In genomic region chr15:90539789-90540188, GRCh38 we compare ENCODE assay signal across 12 cellular contexts. TPM values are rescaled to one million over a fixed set of nuclear protein-coding genes. Genes with fewer than 3 reads are reported as not detected.
DNase-seq lines count a peak whose midpoint lies in the region; ATAC-seq and TF ChIP-seq lines count a peak whose summit lies in the region.
"Had no signal": no experiment of that assay in that cellular context is flagged by ENCODE, and none has a peak within 500 bp of the region (broad histone marks: within the 10 kb centered on the region; RNA-seq: fewer than 3 reads in every experiment).

No MANE protein-coding gene starts in this region.

- no peaks in the 10 kb centered on the region for H3K27me3 Mint-ChIP-seq in activated CD8-positive, alpha-beta T cell treated with anti-CD3 and anti-CD28 coated beads for 36 hours
- H3K27me3 Mint-ChIP-seq in central memory CD8-positive, alpha-beta T cell: no peaks in the 10 kb centered on the region

- intact Hi-C loops in activated CD8-positive, alpha-beta T cell treated with anti-CD3 and anti-CD28 coated beads for 36 hours (cut with micrococcal nuclease): no loop called here

- TF ChIP-seq POLR2A in gastroesophageal sphincter (IDR thresholded peaks at IDR 0.05): no peak

- peaks cover 63% of the 10 kb centered on the region for H3K4me1 Mint-ChIP-seq in activated CD8-positive, alpha-beta T cell treated with anti-CD3 and anti-CD28 coated beads for 36 hours (ENCODE audit: low read depth)
- H3K4me1 Mint-ChIP-seq in central memory CD8-positive, alpha-beta T cell: peaks cover 57% of the 10 kb centered on the region

- no peaks in the 10 kb centered on the region for H3K27me3 ChIP-seq in gastroesophageal sphincter
- H3K27me3 ChIP-seq: BE2C, vagina had no signal

- H3K27ac Mint-ChIP-seq in activated CD8-positive, alpha-beta T cell treated with anti-CD3 and anti-CD28 coated beads for 36 hours: peak overlapping the region; percentile 94
- H3K27ac Mint-ChIP-seq in central memory CD8-positive, alpha-beta T cell (ENCODE audit: low read depth): peak overlapping the region; percentile 84
- H3K27ac Mint-ChIP-seq: nephron had no signal

- H3K27ac ChIP-seq in SK-N-MC (0 out of 2 replicates have a peak overlapping the region, but pooled peaks have one; percentile 44), gastroesophageal sphincter (no peak overlapping the region)
- H3K27ac ChIP-seq: vagina had no signal

- DNase-seq in SK-N-MC (ENCODE audit: low read depth, low spot score) (no peak), NCI-H69 (lab: John Stamatoyannopoulos, UW) (no peak), epidermal melanocyte (ENCODE audit: insufficient read length, low spot score) (no peak)
- peak; percentile 43 for DNase-seq in activated CD8-positive, alpha-beta T cell treated with anti-CD3 and anti-CD28 coated beads for 36 hours
- DNase-seq in central memory CD8-positive, alpha-beta T cell (ENCODE audit: low spot score in 2 of 2): no peak
- peak; percentile 49 for DNase-seq in stimulated activated CD4-positive, alpha-beta T cell treated with anti-CD3 and anti-CD28 coated beads, Interleukin-4, amount 100 ng/mL, for 24 hours
- DNase-seq: BE2C, NCI-H2107, retina had no signal

- H3K4me3 ChIP-seq in SK-N-MC (no peak overlapping the region), gastroesophageal sphincter (no peak overlapping the region)
- H3K4me3 ChIP-seq: vagina had no signal

- peak; percentile 80 for ATAC-seq in activated CD8-positive, alpha-beta T cell treated with anti-CD3 and anti-CD28 coated beads for 36 hours
- peak; percentile 60 for ATAC-seq in central memory CD8-positive, alpha-beta T cell (replicated peaks; ENCODE audit: extremely low read depth, poor library complexity, severe bottlenecking)
- no peak for ATAC-seq in gastroesophageal sphincter

- TF ChIP-seq EP300 in gastroesophageal sphincter (IDR thresholded peaks at IDR 0.05): no peak

- H3K4me3 Mint-ChIP-seq in activated CD8-positive, alpha-beta T cell treated with anti-CD3 and anti-CD28 coated beads for 36 hours: peak overlapping the region; percentile 77
- H3K4me3 Mint-ChIP-seq in central memory CD8-positive, alpha-beta T cell: peak overlapping the region; percentile 67
- H3K4me3 Mint-ChIP-seq: nephron had no signal

- peaks cover 0 to 48% (median 6%) of the 10 kb centered on the region in 3 donors for H3K4me1 ChIP-seq in gastroesophageal sphincter
- H3K4me1 ChIP-seq: BE2C had no signal

- CTCF ChIA-PET in activated CD8-positive, alpha-beta T cell treated with anti-CD3 and anti-CD28 coated beads for 36 hours (lab: Charles Lee): interaction anchor here (0.8 to 2.3 kb wide), 9 partner anchors 8 to 346 kb away, joined by 3 to 11 read pairs (median 4); partner anchors contain the start of gene CRTC3

- H3K36me3 Mint-ChIP-seq in activated CD8-positive, alpha-beta T cell treated with anti-CD3 and anti-CD28 coated beads for 36 hours (ENCODE audit: low read depth): peaks cover 42% of the 10 kb centered on the region
- H3K36me3 Mint-ChIP-seq in central memory CD8-positive, alpha-beta T cell (ENCODE audit: insufficient read depth): peaks cover 10% of the 10 kb centered on the region

- 91% methylated on average over 8 to 10 of the region's 10 CpGs for WGBS in gastroesophageal sphincter (ENCODE audit: low coverage in 1 of 2), 2 donors

- peaks cover 11% of the 10 kb centered on the region for H3K36me3 ChIP-seq in SK-N-MC (ENCODE audit: insufficient read depth, low read length)
- peaks cover 0 to 31% of the 10 kb centered on the region in 2 donors for H3K36me3 ChIP-seq in gastroesophageal sphincter
- H3K36me3 ChIP-seq: vagina had no signal

- H3K9me3 Mint-ChIP-seq in activated CD8-positive, alpha-beta T cell treated with anti-CD3 and anti-CD28 coated beads for 36 hours: no peaks in the 10 kb centered on the region
- H3K9me3 Mint-ChIP-seq in central memory CD8-positive, alpha-beta T cell: no peaks in the 10 kb centered on the region
- H3K9me3 Mint-ChIP-seq: nephron had no signal

- POLR2A ChIA-PET in activated CD8-positive, alpha-beta T cell treated with anti-CD3 and anti-CD28 coated beads for 36 hours (lab: Charles Lee): interaction anchor here (0.8 to 1.5 kb wide), 3 partner anchors 9 to 392 kb away, joined by 3 to 7 read pairs (median 4); no protein-coding TSS in a partner anchor

- TF ChIP-seq CTCF in activated CD8-positive, alpha-beta T cell treated with anti-CD3 and anti-CD28 coated beads for 36 hours (IDR thresholded peaks at IDR 0.05): no peak
- TF ChIP-seq CTCF in gastroesophageal sphincter (IDR thresholded peaks at IDR 0.05): no peak

- H3K9me3 ChIP-seq in SK-N-MC (ENCODE audit: low read depth, low read length) (no peaks in the 10 kb centered on the region), gastroesophageal sphincter (no peaks in the 10 kb centered on the region)
- H3K9me3 ChIP-seq: BE2C, vagina had no signal

- H3K9ac ChIP-seq in SK-N-MC (ENCODE audit: insufficient read length): no peak overlapping the region

RNA-seq across cellular contexts. Expression of gene CRTC3, which starts 10.1 kb away (rescaled TPM):
- total RNA-seq in activated CD8-positive, alpha-beta T cell treated with anti-CD3 and anti-CD28 coated beads for 36 hours: 10 to 100 TPM; 27.1 to 28.7 TPM
- 10 to 100 TPM; 44.5 to 68.6 (median 65.6) TPM for total RNA-seq in gastroesophageal sphincter

Comparison
In these comparisons a context has a peak if more than half of its experiments do, and no peak if none do; other contexts are left out.
1. DNase-seq: peak in activated CD8-positive, alpha-beta T cell treated with anti-CD3 and anti-CD28 coated beads for 36 hours (single experiment) and stimulated activated CD4-positive, alpha-beta T cell treated with anti-CD3 and anti-CD28 coated beads, Interleukin-4, amount 100 ng/mL, for 24 hours (single experiment); none in SK-N-MC (single experiment), central memory CD8-positive, alpha-beta T cell (0 of 2), NCI-H69 (single experiment) and epidermal melanocyte (single experiment).